1 cellular context compared by ENCODE assay signal in genomic region chr16:89949121-89949742, GRCh38.
TF ChIP-seq lines count a peak whose summit lies in the region.

No MANE protein-coding gene starts in this region.

TF ChIP-seq in HepG2, 621 proteins besides CTCF, POLR2A, EP300 and RAD21 (continued from another document):
- TF ChIP-seq ZNF318 (CRISPR knock-in tag; IDR thresholded peaks at IDR 0.05) (no peak), ZNF574 (CRISPR knock-in tag; IDR thresholded peaks at IDR 0.05) (peak; percentile 75; the same call in 1 of the 2 replicates), ESRRA (CRISPR knock-in tag; IDR thresholded peaks at IDR 0.05; ENCODE audit: low read depth) (0 out of 2 replicates have a peak, but pooled peaks have one; percentile 19), YEATS2 (CRISPR knock-in tag; IDR thresholded peaks at IDR 0.05; ENCODE audit: borderline replicate concordance) (0 out of 2 replicates have a peak, but pooled peaks have one; percentile 20), MLXIP (CRISPR knock-in tag; IDR thresholded peaks at IDR 0.05; ENCODE audit: borderline replicate concordance) (no peak), ZBTB3 (CRISPR knock-in tag; IDR thresholded peaks at IDR 0.05; ENCODE audit: borderline replicate concordance, low read depth) (no peak), POGZ (CRISPR knock-in tag; IDR thresholded peaks at IDR 0.05) (no peak), BRD4 (CRISPR knock-in tag; IDR thresholded peaks at IDR 0.05) (peak; percentile 68), SNAPC4 (CRISPR knock-in tag; IDR thresholded peaks at IDR 0.05) (no peak), ZNF589 (CRISPR knock-in tag; conservative IDR thresholded peaks at IDR 0.05) (no peak), ZNF547 (CRISPR knock-in tag; IDR thresholded peaks at IDR 0.05) (0 out of 2 replicates have a peak, but pooled peaks have one; percentile 24), RBFOX2 (IDR thresholded peaks at IDR 0.05; ENCODE audit: low read depth, low read length) (0 out of 2 replicates have a peak, but pooled peaks have one; percentile 39), ZBTB38 (CRISPR knock-in tag; IDR thresholded peaks at IDR 0.05) (peak; percentile 9; the same call in 1 of the 2 replicates), ZNF33B (CRISPR knock-in tag; IDR thresholded peaks at IDR 0.05) (no peak), U2AF2 (IDR thresholded peaks at IDR 0.05; ENCODE audit: low read depth, low read length) (no peak), IRF2 (CRISPR knock-in tag; IDR thresholded peaks at IDR 0.05) (peak; percentile 36; the same call in 1 of the 2 replicates), ZNF274 (CRISPR knock-in tag; IDR thresholded peaks at IDR 0.05) (peak; percentile 31; the same call in 1 of the 2 replicates)
- TF ChIP-seq, protein P1, sequence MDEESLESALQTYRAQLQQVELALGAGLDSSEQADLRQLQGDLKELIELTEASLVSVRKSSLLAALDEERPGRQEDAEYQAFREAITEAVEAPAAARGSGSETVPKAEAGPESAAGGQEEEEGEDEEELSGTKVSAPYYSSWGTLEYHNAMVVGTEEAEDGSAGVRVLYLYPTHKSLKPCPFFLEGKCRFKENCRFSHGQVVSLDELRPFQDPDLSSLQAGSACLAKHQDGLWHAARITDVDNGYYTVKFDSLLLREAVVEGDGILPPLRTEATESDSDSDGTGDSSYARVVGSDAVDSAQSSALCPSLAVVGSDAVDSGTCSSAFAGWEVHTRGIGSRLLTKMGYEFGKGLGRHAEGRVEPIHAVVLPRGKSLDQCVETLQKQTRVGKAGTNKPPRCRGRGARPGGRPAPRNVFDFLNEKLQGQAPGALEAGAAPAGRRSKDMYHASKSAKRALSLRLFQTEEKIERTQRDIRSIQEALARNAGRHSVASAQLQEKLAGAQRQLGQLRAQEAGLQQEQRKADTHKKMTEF (CRISPR knock-in tag; IDR thresholded peaks at IDR 0.05) = peak; percentile 27; the same call in 1 of the 2 replicates
- TF ChIP-seq, protein P2, sequence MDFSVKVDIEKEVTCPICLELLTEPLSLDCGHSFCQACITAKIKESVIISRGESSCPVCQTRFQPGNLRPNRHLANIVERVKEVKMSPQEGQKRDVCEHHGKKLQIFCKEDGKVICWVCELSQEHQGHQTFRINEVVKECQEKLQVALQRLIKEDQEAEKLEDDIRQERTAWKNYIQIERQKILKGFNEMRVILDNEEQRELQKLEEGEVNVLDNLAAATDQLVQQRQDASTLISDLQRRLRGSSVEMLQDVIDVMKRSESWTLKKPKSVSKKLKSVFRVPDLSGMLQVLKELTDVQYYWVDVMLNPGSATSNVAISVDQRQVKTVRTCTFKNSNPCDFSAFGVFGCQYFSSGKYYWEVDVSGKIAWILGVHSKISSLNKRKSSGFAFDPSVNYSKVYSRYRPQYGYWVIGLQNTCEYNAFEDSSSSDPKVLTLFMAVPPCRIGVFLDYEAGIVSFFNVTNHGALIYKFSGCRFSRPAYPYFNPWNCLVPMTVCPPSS (IDR thresholded peaks at IDR 0.05) = no peak
